In the genomic region with DNA sequence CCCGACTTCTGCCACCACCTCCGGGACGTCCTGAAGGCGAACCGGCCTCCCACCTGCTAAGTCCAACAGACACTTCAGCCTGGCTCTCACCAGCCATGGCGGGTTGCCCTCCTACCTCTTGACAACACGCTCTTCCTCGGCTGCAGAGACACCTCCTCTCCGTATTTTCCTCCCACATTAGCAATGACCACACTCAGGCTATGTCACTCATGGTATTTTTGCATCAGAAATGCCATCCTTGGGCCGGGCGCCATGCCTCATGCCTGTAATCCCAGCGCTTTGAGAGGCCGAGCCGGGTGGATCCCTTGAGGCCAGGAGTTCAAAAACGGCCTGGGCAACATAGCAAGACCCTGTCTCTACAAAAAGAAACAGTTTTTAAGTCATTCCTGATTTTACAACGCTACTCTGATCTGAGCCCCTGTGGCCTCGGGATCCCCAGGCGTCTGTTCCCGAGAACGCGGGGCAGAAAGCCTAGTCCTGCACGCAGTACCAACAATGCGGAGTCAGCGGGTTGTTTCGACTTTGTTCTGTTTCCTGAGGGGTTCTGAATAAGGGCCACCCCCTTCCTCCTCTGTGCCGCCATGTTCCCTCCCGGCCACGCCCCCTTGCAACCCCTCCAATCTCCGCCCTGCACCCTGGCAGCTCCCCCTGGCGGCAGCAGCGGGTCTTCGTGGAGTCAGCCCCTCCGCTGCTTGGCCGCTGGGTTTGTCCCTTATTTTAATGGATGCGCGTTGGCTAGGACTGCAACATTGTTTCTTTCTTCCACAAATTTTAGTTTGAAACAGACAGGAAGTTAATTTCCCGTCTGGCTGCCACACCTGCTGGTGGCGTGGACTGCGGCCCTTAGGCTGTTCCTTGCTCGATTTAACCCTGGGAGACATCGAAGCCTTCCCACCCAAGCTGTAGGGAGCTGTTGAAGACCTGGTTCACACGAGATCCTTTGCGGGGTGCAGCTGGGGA, we compare ENCODE assay signal across 8 cellular contexts. TPM values are rescaled to one million over a fixed set of nuclear protein-coding genes. Genes with fewer than 3 reads are reported as not detected.
DNase-seq lines count a peak whose midpoint lies in the region; ATAC-seq and TF ChIP-seq lines count a peak whose summit lies in the region.

No MANE protein-coding gene starts in this region.

- no peaks in the 10 kb centered on the region for H3K9me3 ChIP-seq in adipocyte (ENCODE audit: control insufficient read depth, low read length)
- no peaks in the 10 kb centered on the region for H3K9me3 ChIP-seq in right cardiac atrium (ENCODE audit: control insufficient read depth, low read length)
- H3K9me3 ChIP-seq in gastrocnemius medialis = no peaks in the 10 kb centered on the region

- DNase-seq in A172 (ENCODE audit: low spot score) (peak; percentile 37), T-helper 1 cell (peak; percentile 89 to 94 (median 91)), adipocyte (ENCODE audit: low read depth) (peak; percentile 63), right cardiac atrium (peak; percentile 87 to 95 (median 92)), gastrocnemius medialis (peak; percentile 63 to 74), NCI-H1092 treated with DMSO at 0.1 percent for 48 hours (lab: John Stamatoyannopoulos, UW) (no peak)

- peak; percentile 43 to 89 (median 80) for TF ChIP-seq CTCF in gastrocnemius medialis (IDR thresholded peaks at IDR 0.05 in 4 of 5, conservative IDR thresholded peaks at IDR 0.05 in 1 of 5)

- peaks cover 7% of the 10 kb centered on the region for H3K36me3 ChIP-seq in adipocyte (ENCODE audit: control insufficient read depth, insufficient read depth, low read length, severe bottlenecking)
- peaks cover 0 to under 1% of the 10 kb centered on the region in 2 donors for H3K36me3 ChIP-seq in gastrocnemius medialis

- in situ Hi-C loops in gastrocnemius medialis (cut with MboI; ENCODE audit: low sequenced_read_pairs in 4 of 4) = loop anchor here in 2 of 4 donors (5.0 to 25.0 kb wide), 2 partner anchors 82 to 182 kb away; a partner anchor contains a TSS

- H3K4me3 ChIP-seq in adipocyte (ENCODE audit: low read length) (peak overlapping the region; percentile 82), right cardiac atrium (ENCODE audit: low read length) (peak overlapping the region; percentile 55), gastrocnemius medialis (peak overlapping the region; percentile 55 to 72 (median 60))

- peak overlapping the region; percentile 85 for H3K9ac ChIP-seq in adipocyte (ENCODE audit: low read length)

- WGBS in right cardiac atrium = 40% methylated on average over 43 of the region's 43 CpGs

- peak overlapping the region; percentile 25 for H3K27ac ChIP-seq in right cardiac atrium (ENCODE audit: low read length)
- H3K27ac ChIP-seq in gastrocnemius medialis = peak overlapping the region in 3 of 4 donors; percentile 56 to 65 (median 64)

- intact Hi-C loops in right cardiac atrium (cut with DNase I) = loop anchor here in 1 of 4 donors (10.0 kb wide), 1 partner anchor 175 kb away; no protein-coding TSS in a partner anchor
- intact Hi-C loops in gastrocnemius medialis (cut with DNase I; ENCODE audit: low total_unique reads) = loop anchor here (5.0 kb wide), 1 partner anchor 47 kb away; no protein-coding TSS in a partner anchor

- no peak for TF ChIP-seq POLR2A in gastrocnemius medialis (IDR thresholded peaks at IDR 0.05)

- H3K4me1 ChIP-seq in adipocyte (ENCODE audit: control insufficient read depth, insufficient read depth, low read length) = peaks cover 2% of the 10 kb centered on the region
- no peaks in the 10 kb centered on the region for H3K4me1 ChIP-seq in right cardiac atrium (ENCODE audit: control insufficient read depth, insufficient read depth, low read length)
- H3K4me1 ChIP-seq in gastrocnemius medialis = peaks cover 11 to 14% of the 10 kb centered on the region in 2 donors

- ATAC-seq in GM18873 (IDR thresholded peaks at IDR 0.05; ENCODE audit: low FRiP score, unreplicated experiment) (peak; percentile 66), HG03521 (IDR thresholded peaks at IDR 0.05; ENCODE audit: unreplicated experiment) (peak; percentile 72), right cardiac atrium (peak; percentile 85 to 89), gastrocnemius medialis (peak; percentile 75 to 86)

- no peaks in the 10 kb centered on the region for H3K27me3 ChIP-seq in adipocyte (replicated peaks; ENCODE audit: control insufficient read depth, insufficient read depth, low read length)
- no peaks in the 10 kb centered on the region for H3K27me3 ChIP-seq in right cardiac atrium (ENCODE audit: control insufficient read depth, insufficient read depth)
- H3K27me3 ChIP-seq in gastrocnemius medialis = no peaks in the 10 kb centered on the region

RNA-seq across cellular contexts. Expression of a gene that starts 9.7 kb away (rescaled TPM):
- 57.3 and 70.3 TPM in 2 replicates for total RNA-seq in A172 (2014; rRNA removed; shearing (Covaris generic))
- 10 to 100 TPM in 3 of 4 donors, 1 to 10 TPM in 1; 8.9 to 13.2 (median 11.5) TPM for total RNA-seq in right cardiac atrium
- 19.0 TPM for polyA plus RNA-seq in right cardiac atrium
- 10 to 100 TPM; 12.0 to 17.9 (median 14.1) TPM for total RNA-seq in gastrocnemius medialis
